8 cellular contexts compared by ENCODE assay signal in genomic region chr6:149316740-149317655, GRCh38.
DNase-seq lines count a peak whose midpoint lies in the region; ATAC-seq and TF ChIP-seq lines count a peak whose summit lies in the region.

No MANE protein-coding gene starts in this region.

- in situ Hi-C loops in GM18951 (cut with MboI; ENCODE audit: low sequenced_read_pairs, unreplicated experiment) = no loop called here

- peak; percentile 79 for DNase-seq in AG09319 (ENCODE audit: extremely low read depth, low read depth)
- DNase-seq in NCI-H345 (lab: John Stamatoyannopoulos, UW) = peak; percentile 87
- DNase-seq in activated CD4-positive, CD25-positive, alpha-beta regulatory T cell treated with anti-CD3 and anti-CD28 coated beads, Interleukin-2, amount 50 U/mL, for 72 hours = peak; percentile 87
- peak; percentile 84 for DNase-seq in cerebellar cortex (ENCODE audit: low spot score)
- peak; percentile 88 for DNase-seq in kidney glomerular epithelial cell (lab: John Stamatoyannopoulos, UW)
- DNase-seq in stimulated activated CD4-positive, alpha-beta T cell treated with anti-CD3 and anti-CD28 coated beads, Interleukin-15, amount 100 ng/mL, for 48 hours (ENCODE audit: low read depth in 2 of 2) = peak; percentile 84 to 85

- TF ChIP-seq POLR2A in GM18951 (IDR thresholded peaks at IDR 0.05; ENCODE audit: extremely low read depth, insufficient read depth, insufficient read length) = peak; percentile 75

- TF ChIP-seq CTCF in AG09319 (IDR thresholded peaks at IDR 0.05; ENCODE audit: low read depth, low read length) = no peak

- peak; percentile 80 for ATAC-seq in HG03159 (IDR thresholded peaks at IDR 0.05; ENCODE audit: unreplicated experiment)

Comparison
In these comparisons a context has a peak if more than half of its experiments do, and no peak if none do; other contexts are left out.
1. Peak in every context shown above with its lines: DNase-seq and ATAC-seq.